Comparison of ENCODE assay signal across 30 cellular contexts in genomic region chr1:62228139-62228882, GRCh38. TPM values are rescaled to one million over a fixed set of nuclear protein-coding genes. Genes with fewer than 3 reads are reported as not detected.
A peak's percentile ranks its signal among the peaks of the same experiment; 100 is the strongest.
DNase-seq lines count a peak whose midpoint lies in the region; ATAC-seq and TF ChIP-seq lines count a peak whose summit lies in the region.
"Had no signal": no experiment of that assay in that cellular context is flagged by ENCODE, and none has a peak within 500 bp of the region (broad histone marks: within the 10 kb centered on the region; RNA-seq: fewer than 3 reads in every experiment).

No MANE protein-coding gene starts in this region.

- no peaks in the 10 kb centered on the region for H3K27me3 ChIP-seq in Caco-2 (replicated peaks; ENCODE audit: control insufficient read depth, insufficient read depth, low read length)
- no peaks in the 10 kb centered on the region for H3K27me3 ChIP-seq in Panc1 (ENCODE audit: control insufficient read depth, insufficient read depth, low read length)
- H3K27me3 ChIP-seq: thyroid gland had no signal

- H3K4me1 ChIP-seq in Caco-2 = peaks cover 32% of the 10 kb centered on the region
- no peaks in the 10 kb centered on the region for H3K4me1 ChIP-seq in Panc1 (ENCODE audit: control insufficient read depth, insufficient read depth, low read length)
- H3K4me1 ChIP-seq: HAP-1, thyroid gland had no signal

- DNase-seq in Caco-2 = no peak
- no peak for DNase-seq in Panc1 (ENCODE audit: low read depth, low spot score)
- DNase-seq in epithelial cell of esophagus (ENCODE audit: low read depth) = no peak
- DNase-seq in neural crest cell (ENCODE audit: low read depth, low spot score) = no peak
- no peak for DNase-seq in HT-29 (ENCODE audit: low spot score)
- no peak for DNase-seq in activated CD8-positive, alpha-beta T cell treated with anti-CD3 and anti-CD28 coated beads, Interleukin-2, amount 10 ng/mL, durations not matched to agents 7 days and 5 days
- no peak for DNase-seq in pons (ENCODE audit: low spot score)
- DNase-seq in NCI-H526 treated with DMSO at 0.1 percent for 48 hours (lab: John Stamatoyannopoulos, UW) = no peak
- DNase-seq: activated CD4-positive, alpha-beta T cell treated with anti-CD3 and anti-CD28 coated beads, Interleukin-2, amount 10 ng/mL, durations not matched to agents 24 days and 14 days; activated gamma-delta T cell treated with Interleukin-2 at 50 U/mL for 16 hours; activated T-cell treated with anti-CD3 and anti-CD28 coated beads, Interleukin-2, amount 50 U/mL, for 4 hours; CD8-positive, alpha-beta T cell; DMS53; NCI-H1436 treated with DMSO at 0.1 percent for 48 hours; NCI-H2107; PC-3; SHP77 treated with DMSO at 0.1 percent for 48 hours; stimulated activated naive CD8-positive, alpha-beta T cell treated with anti-CD3 and anti-CD28 coated beads, Interleukin-15, amount 100 ng/mL, for 72 hours; SW 1271; T-helper 9 cell; WERI-Rb-1 had no signal

- H3K9me3 Mint-ChIP-seq in Caco-2 (ENCODE audit: unreplicated experiment) (no peaks in the 10 kb centered on the region), neural crest cell (no peaks in the 10 kb centered on the region)
- H3K9me3 Mint-ChIP-seq in activated CD8-positive, alpha-beta T cell treated with anti-CD3 and anti-CD28 coated beads, Interleukin-2, amount 10 ng/mL, durations not matched to agents 7 days and 5 days (ENCODE audit: insufficient read depth) = no peaks in the 10 kb centered on the region
- H3K9me3 Mint-ChIP-seq: activated CD4-positive, alpha-beta T cell treated with anti-CD3 and anti-CD28 coated beads, Interleukin-2, amount 10 ng/mL, durations not matched to agents 24 days and 14 days; activated T-cell treated with anti-CD3 and anti-CD28 coated beads, Interleukin-2, amount 50 U/mL, for 4 hours; CD8-positive, alpha-beta T cell; central memory CD8-positive, alpha-beta T cell; stimulated activated naive CD8-positive, alpha-beta T cell treated with anti-CD3 and anti-CD28 coated beads, Interleukin-15, amount 100 ng/mL, for 72 hours had no signal

- in situ Hi-C loops in Panc1 (cut with HindIII; ENCODE audit: low pct_unique_long_range_greater_than_20kb, low sequenced_read_pairs) = no loop called here

- no peaks in the 10 kb centered on the region for H3K36me3 ChIP-seq in Caco-2 (ENCODE audit: control insufficient read depth, insufficient read depth, low read length)
- no peaks in the 10 kb centered on the region for H3K36me3 ChIP-seq in Panc1 (ENCODE audit: control insufficient read depth, insufficient read depth, low read length)
- H3K36me3 ChIP-seq: HAP-1, thyroid gland, WERI-Rb-1 had no signal

- H3K27ac ChIP-seq in Panc1 (ENCODE audit: low read length) = no peak overlapping the region
- H3K27ac ChIP-seq: thyroid gland, WERI-Rb-1 had no signal

- H3K4me1 Mint-ChIP-seq in Caco-2 (ENCODE audit: low read depth, unreplicated experiment) = peaks cover 22% of the 10 kb centered on the region
- H3K4me1 Mint-ChIP-seq in neural crest cell = peaks cover 17% of the 10 kb centered on the region
- no peaks in the 10 kb centered on the region for H3K4me1 Mint-ChIP-seq in activated CD8-positive, alpha-beta T cell treated with anti-CD3 and anti-CD28 coated beads, Interleukin-2, amount 10 ng/mL, durations not matched to agents 7 days and 5 days (ENCODE audit: low read depth)
- H3K4me1 Mint-ChIP-seq: activated CD4-positive, alpha-beta T cell treated with anti-CD3 and anti-CD28 coated beads, Interleukin-2, amount 10 ng/mL, durations not matched to agents 24 days and 14 days; B cell; central memory CD8-positive, alpha-beta T cell; stimulated activated naive CD8-positive, alpha-beta T cell treated with anti-CD3 and anti-CD28 coated beads, Interleukin-15, amount 100 ng/mL, for 72 hours had no signal

- TF ChIP-seq CTCF in Caco-2 (IDR thresholded peaks at IDR 0.05; ENCODE audit: insufficient read depth in 1 of 2, low read depth in 1 of 2, low read length in 1 of 2, severe bottlenecking in 1 of 2, unreplicated experiment in 1 of 2) (no peak), Panc1 (IDR thresholded peaks at IDR 0.05) (no peak), epithelial cell of esophagus (IDR thresholded peaks at IDR 0.05; ENCODE audit: insufficient read depth, low read depth, low read length, missing control alignments) (peak; percentile 1), neural crest cell (conservative IDR thresholded peaks at IDR 0.05) (no peak)

- 0 out of 2 replicates have a peak, but pooled peaks have one; percentile 37 for ATAC-seq in Panc1
- no peak for ATAC-seq in activated CD8-positive, alpha-beta T cell treated with anti-CD3 and anti-CD28 coated beads, Interleukin-2, amount 10 ng/mL, durations not matched to agents 7 days and 5 days
- ATAC-seq: activated T-cell treated with anti-CD3 and anti-CD28 coated beads, Interleukin-2, amount 50 U/mL, for 4 hours; CD8-positive, alpha-beta T cell; K562; PC-3; stimulated activated naive CD8-positive, alpha-beta T cell treated with anti-CD3 and anti-CD28 coated beads, Interleukin-15, amount 100 ng/mL, for 72 hours had no signal

- peaks cover 18% of the 10 kb centered on the region for H3K36me3 Mint-ChIP-seq in Caco-2 (ENCODE audit: insufficient read depth, unreplicated experiment)
- H3K36me3 Mint-ChIP-seq in neural crest cell (ENCODE audit: low read depth) = peaks cover 2% of the 10 kb centered on the region
- H3K36me3 Mint-ChIP-seq in activated CD8-positive, alpha-beta T cell treated with anti-CD3 and anti-CD28 coated beads, Interleukin-2, amount 10 ng/mL, durations not matched to agents 7 days and 5 days (ENCODE audit: low read depth) = no peaks in the 10 kb centered on the region
- H3K36me3 Mint-ChIP-seq: CD8-positive, alpha-beta T cell had no signal

- H3K27me3 Mint-ChIP-seq in Caco-2 (ENCODE audit: insufficient read depth, unreplicated experiment) (no peaks in the 10 kb centered on the region), neural crest cell (ENCODE audit: low read depth) (no peaks in the 10 kb centered on the region)
- no peaks in the 10 kb centered on the region for H3K27me3 Mint-ChIP-seq in activated CD8-positive, alpha-beta T cell treated with anti-CD3 and anti-CD28 coated beads, Interleukin-2, amount 10 ng/mL, durations not matched to agents 7 days and 5 days (ENCODE audit: low read depth)

- intact Hi-C loops in Caco-2 (cut with micrococcal nuclease; ENCODE audit: unreplicated experiment) = no loop called here
- intact Hi-C loops in Panc1 (cut with micrococcal nuclease; ENCODE audit: unreplicated experiment) = no loop called here

- POLR2A ChIA-PET in Caco-2 (lab: Charles Lee) = no interaction called here
- POLR2A ChIA-PET in Panc1 (lab: Charles Lee) = no interaction called here
- POLR2A ChIA-PET in activated CD8-positive, alpha-beta T cell treated with anti-CD3 and anti-CD28 coated beads, Interleukin-2, amount 10 ng/mL, durations not matched to agents 7 days and 5 days (lab: Charles Lee) = no interaction called here

- BruUV-seq in Caco-2 (replicated peaks; lab: Mats Ljungman, UMichigan) (no TSS peak), Panc1 (replicated peaks; lab: Mats Ljungman, UMichigan) (no TSS peak)

- no peak overlapping the region for H3K4me3 ChIP-seq in Caco-2 (ENCODE audit: low read depth, low read length)
- H3K4me3 ChIP-seq in Panc1 (ENCODE audit: low read depth in 2 of 2, low read length in 2 of 2) = no peak overlapping the region
- no peak overlapping the region for H3K4me3 ChIP-seq in epithelial cell of esophagus (ENCODE audit: low read length)
- H3K4me3 ChIP-seq: HAP-1, K562, thyroid gland had no signal

- H3K9me3 ChIP-seq in Caco-2 = no peaks in the 10 kb centered on the region
- no peaks in the 10 kb centered on the region for H3K9me3 ChIP-seq in Panc1 (ENCODE audit: control insufficient read depth, insufficient read depth, low read depth, low read length)
- H3K9me3 ChIP-seq: HAP-1, thyroid gland had no signal

- CTCF ChIA-PET in Caco-2 (lab: Charles Lee) (no interaction called here), Panc1 (lab: Charles Lee) (no interaction called here)
- CTCF ChIA-PET in activated CD8-positive, alpha-beta T cell treated with anti-CD3 and anti-CD28 coated beads, Interleukin-2, amount 10 ng/mL, durations not matched to agents 7 days and 5 days (lab: Charles Lee) = interaction anchor here (0.7 kb wide), 1 partner anchor 9 kb away, joined by 3 read pairs; no protein-coding TSS in a partner anchor

- H3K27ac Mint-ChIP-seq in Caco-2 (ENCODE audit: unreplicated experiment) (peak overlapping the region; percentile 55), neural crest cell (ENCODE audit: unreplicated experiment) (peak overlapping the region; percentile 88)
- H3K27ac Mint-ChIP-seq in activated CD8-positive, alpha-beta T cell treated with anti-CD3 and anti-CD28 coated beads, Interleukin-2, amount 10 ng/mL, durations not matched to agents 7 days and 5 days = no peak overlapping the region
- H3K27ac Mint-ChIP-seq: activated CD4-positive, alpha-beta T cell treated with anti-CD3 and anti-CD28 coated beads, Interleukin-2, amount 10 ng/mL, durations not matched to agents 24 days and 14 days; B cell; CD8-positive, alpha-beta T cell; progenitor cell of endocrine pancreas; stimulated activated naive CD8-positive, alpha-beta T cell treated with anti-CD3 and anti-CD28 coated beads, Interleukin-15, amount 100 ng/mL, for 72 hours had no signal

- no peak overlapping the region for H3K4me3 Mint-ChIP-seq in Caco-2 (ENCODE audit: unreplicated experiment)
- no peak overlapping the region for H3K4me3 Mint-ChIP-seq in neural crest cell
- no peak overlapping the region for H3K4me3 Mint-ChIP-seq in activated CD8-positive, alpha-beta T cell treated with anti-CD3 and anti-CD28 coated beads, Interleukin-2, amount 10 ng/mL, durations not matched to agents 7 days and 5 days
- H3K4me3 Mint-ChIP-seq: activated CD4-positive, alpha-beta T cell treated with anti-CD3 and anti-CD28 coated beads, Interleukin-2, amount 10 ng/mL, durations not matched to agents 24 days and 14 days; activated T-cell treated with anti-CD3 and anti-CD28 coated beads, Interleukin-2, amount 50 U/mL, for 4 hours; B cell; CD8-positive, alpha-beta T cell; central memory CD8-positive, alpha-beta T cell; stimulated activated naive CD8-positive, alpha-beta T cell treated with anti-CD3 and anti-CD28 coated beads, Interleukin-15, amount 100 ng/mL, for 72 hours had no signal

RNA-seq across cellular contexts. Expression of gene L1TD1, which starts 33.7 kb away (rescaled TPM):
- total RNA-seq in Caco-2 (2022) = 0.29 and 0.56 TPM in 2 replicates
- total RNA-seq in Panc1 (2021; ENCODE audit: unreplicated experiment) = 0.18 TPM
- polyA plus RNA-seq in Panc1 (2012; ENCODE audit: insufficient read length) = not detected
- total RNA-seq in neural crest cell = 10.1 and 11.5 TPM in 2 replicates
- not detected in 2 replicates for total RNA-seq in HT-29 (2014; rRNA removed; shearing (Covaris generic))
- total RNA-seq in activated CD8-positive, alpha-beta T cell treated with anti-CD3 and anti-CD28 coated beads, Interleukin-2, amount 10 ng/mL, durations not matched to agents 7 days and 5 days = not detected
- total RNA-seq: activated CD4-positive, alpha-beta T cell treated with anti-CD3 and anti-CD28 coated beads, Interleukin-2, amount 10 ng/mL, durations not matched to agents 24 days and 14 days; B cell; CD8-positive, alpha-beta T cell; G401; MCF 10A; PC-3; skeletal muscle tissue had no signal
- polyA plus RNA-seq: K562 had no signal
